2 cellular contexts compared by ENCODE assay signal in the genomic region with DNA sequence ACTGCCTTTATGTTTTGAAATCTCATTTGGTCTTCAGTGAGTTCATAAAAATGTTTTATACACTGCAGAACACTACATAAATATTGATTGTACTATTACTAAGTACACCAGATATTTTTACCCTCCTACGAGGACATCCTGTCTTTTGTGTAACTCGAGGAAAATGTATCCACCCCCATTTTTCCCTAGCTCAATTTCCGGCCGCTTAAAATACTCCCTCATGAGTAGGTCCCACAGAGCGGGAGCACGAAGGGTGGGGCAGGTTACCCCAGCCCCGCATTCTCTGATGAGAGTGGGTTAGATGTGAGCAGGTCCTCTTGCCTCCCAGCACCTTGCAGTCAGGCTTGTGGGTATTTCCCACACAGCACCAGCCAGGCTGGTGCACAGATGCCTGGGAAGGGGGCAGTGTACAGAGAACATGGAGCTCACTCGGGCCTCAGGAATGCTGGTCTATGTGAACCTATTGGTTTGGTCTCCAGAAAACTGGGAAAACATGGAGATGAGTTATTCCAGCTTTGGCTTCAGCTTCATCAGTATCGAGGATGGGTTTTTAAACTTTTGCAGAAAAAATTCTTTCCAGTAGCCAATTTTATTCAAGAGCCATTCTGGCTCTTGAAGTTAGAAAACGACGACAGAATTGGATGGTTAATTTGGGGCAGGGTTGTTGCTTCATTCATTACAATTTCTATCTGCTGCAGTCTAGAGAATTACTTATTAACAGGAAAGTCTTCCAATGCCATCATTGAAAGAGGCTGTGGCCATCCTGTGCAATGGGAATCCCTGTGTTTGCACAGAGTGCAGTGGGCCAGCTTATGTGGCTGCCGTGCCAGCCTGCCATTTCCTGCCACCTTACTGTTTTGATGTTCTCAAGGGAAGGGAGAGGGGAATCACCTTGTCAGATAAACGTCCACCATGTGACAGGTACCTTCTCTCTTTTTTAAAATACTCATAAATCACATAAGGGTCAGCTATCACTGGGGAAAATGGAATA.
TF ChIP-seq lines count a peak whose summit lies in the region.

No MANE protein-coding gene starts in this region.

TF ChIP-seq in GM23338, 12 proteins besides CTCF, POLR2A, EP300 and RAD21 (continued from another document and continues in another):
- TF ChIP-seq, protein P1, sequence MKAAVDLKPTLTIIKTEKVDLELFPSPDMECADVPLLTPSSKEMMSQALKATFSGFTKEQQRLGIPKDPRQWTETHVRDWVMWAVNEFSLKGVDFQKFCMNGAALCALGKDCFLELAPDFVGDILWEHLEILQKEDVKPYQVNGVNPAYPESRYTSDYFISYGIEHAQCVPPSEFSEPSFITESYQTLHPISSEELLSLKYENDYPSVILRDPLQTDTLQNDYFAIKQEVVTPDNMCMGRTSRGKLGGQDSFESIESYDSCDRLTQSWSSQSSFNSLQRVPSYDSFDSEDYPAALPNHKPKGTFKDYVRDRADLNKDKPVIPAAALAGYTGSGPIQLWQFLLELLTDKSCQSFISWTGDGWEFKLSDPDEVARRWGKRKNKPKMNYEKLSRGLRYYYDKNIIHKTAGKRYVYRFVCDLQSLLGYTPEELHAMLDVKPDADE (IDR thresholded peaks at IDR 0.05), result no peak
- TF ChIP-seq NANOG (IDR thresholded peaks at IDR 0.05; ENCODE audit: borderline replicate concordance) (no peak), STAT1 (IDR thresholded peaks at IDR 0.05; ENCODE audit: unreplicated experiment) (no peak), ZNF114 (CRISPR knock-in tag; IDR thresholded peaks at IDR 0.05) (no peak), CREB1 (CRISPR knock-in tag; IDR thresholded peaks at IDR 0.05; ENCODE audit: low read depth) (no peak)
- TF ChIP-seq, protein P2, sequence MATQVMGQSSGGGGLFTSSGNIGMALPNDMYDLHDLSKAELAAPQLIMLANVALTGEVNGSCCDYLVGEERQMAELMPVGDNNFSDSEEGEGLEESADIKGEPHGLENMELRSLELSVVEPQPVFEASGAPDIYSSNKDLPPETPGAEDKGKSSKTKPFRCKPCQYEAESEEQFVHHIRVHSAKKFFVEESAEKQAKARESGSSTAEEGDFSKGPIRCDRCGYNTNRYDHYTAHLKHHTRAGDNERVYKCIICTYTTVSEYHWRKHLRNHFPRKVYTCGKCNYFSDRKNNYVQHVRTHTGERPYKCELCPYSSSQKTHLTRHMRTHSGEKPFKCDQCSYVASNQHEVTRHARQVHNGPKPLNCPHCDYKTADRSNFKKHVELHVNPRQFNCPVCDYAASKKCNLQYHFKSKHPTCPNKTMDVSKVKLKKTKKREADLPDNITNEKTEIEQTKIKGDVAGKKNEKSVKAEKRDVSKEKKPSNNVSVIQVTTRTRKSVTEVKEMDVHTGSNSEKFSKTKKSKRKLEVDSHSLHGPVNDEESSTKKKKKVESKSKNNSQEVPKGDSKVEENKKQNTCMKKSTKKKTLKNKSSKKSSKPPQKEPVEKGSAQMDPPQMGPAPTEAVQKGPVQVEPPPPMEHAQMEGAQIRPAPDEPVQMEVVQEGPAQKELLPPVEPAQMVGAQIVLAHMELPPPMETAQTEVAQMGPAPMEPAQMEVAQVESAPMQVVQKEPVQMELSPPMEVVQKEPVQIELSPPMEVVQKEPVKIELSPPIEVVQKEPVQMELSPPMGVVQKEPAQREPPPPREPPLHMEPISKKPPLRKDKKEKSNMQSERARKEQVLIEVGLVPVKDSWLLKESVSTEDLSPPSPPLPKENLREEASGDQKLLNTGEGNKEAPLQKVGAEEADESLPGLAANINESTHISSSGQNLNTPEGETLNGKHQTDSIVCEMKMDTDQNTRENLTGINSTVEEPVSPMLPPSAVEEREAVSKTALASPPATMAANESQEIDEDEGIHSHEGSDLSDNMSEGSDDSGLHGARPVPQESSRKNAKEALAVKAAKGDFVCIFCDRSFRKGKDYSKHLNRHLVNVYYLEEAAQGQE (IDR thresholded peaks at IDR 0.05; ENCODE audit: unreplicated experiment), result no peak

TF ChIP-seq in GM12878, 131 proteins besides CTCF, POLR2A, EP300 and RAD21 (continued from another document):
- TF ChIP-seq, protein P3, sequence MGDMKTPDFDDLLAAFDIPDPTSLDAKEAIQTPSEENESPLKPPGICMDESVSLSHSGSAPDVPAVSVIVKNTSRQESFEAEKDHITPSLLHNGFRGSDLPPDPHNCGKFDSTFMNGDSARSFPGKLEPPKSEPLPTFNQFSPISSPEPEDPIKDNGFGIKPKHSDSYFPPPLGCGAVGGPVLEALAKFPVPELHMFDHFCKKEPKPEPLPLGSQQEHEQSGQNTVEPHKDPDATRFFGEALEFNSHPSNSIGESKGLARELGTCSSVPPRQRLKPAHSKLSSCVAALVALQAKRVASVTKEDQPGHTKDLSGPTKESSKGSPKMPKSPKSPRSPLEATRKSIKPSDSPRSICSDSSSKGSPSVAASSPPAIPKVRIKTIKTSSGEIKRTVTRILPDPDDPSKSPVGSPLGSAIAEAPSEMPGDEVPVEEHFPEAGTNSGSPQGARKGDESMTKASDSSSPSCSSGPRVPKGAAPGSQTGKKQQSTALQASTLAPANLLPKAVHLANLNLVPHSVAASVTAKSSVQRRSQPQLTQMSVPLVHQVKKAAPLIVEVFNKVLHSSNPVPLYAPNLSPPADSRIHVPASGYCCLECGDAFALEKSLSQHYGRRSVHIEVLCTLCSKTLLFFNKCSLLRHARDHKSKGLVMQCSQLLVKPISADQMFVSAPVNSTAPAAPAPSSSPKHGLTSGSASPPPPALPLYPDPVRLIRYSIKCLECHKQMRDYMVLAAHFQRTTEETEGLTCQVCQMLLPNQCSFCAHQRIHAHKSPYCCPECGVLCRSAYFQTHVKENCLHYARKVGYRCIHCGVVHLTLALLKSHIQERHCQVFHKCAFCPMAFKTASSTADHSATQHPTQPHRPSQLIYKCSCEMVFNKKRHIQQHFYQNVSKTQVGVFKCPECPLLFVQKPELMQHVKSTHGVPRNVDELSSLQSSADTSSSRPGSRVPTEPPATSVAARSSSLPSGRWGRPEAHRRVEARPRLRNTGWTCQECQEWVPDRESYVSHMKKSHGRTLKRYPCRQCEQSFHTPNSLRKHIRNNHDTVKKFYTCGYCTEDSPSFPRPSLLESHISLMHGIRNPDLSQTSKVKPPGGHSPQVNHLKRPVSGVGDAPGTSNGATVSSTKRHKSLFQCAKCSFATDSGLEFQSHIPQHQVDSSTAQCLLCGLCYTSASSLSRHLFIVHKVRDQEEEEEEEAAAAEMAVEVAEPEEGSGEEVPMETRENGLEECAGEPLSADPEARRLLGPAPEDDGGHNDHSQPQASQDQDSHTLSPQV (IDR thresholded peaks at IDR 0.05), result no peak
- TF ChIP-seq HDGF (IDR thresholded peaks at IDR 0.05) (no peak), ZNF217 (IDR thresholded peaks at IDR 0.05) (no peak), HSF1 (IDR thresholded peaks at IDR 0.05; ENCODE audit: low read depth, low read length) (no peak), SMARCA5 (IDR thresholded peaks at IDR 0.05) (no peak), CBX5 (IDR thresholded peaks at IDR 0.05; ENCODE audit: low read depth) (no peak), TAF1 (IDR thresholded peaks at IDR 0.05; ENCODE audit: borderline replicate concordance, low read depth, low read length) (no peak), HDAC2 (IDR thresholded peaks at IDR 0.05) (no peak), CHD2 (IDR thresholded peaks at IDR 0.05; ENCODE audit: borderline replicate concordance, low read depth, low read length) (no peak), TARDBP (IDR thresholded peaks at IDR 0.05; ENCODE audit: borderline replicate concordance) (no peak), WRNIP1 (IDR thresholded peaks at IDR 0.05; ENCODE audit: borderline replicate concordance, low read depth, low read length) (no peak), CREB1 (IDR thresholded peaks at IDR 0.05; ENCODE audit: low read depth) (no peak), DPF2 (IDR thresholded peaks at IDR 0.05) (no peak), RELA (IDR thresholded peaks at IDR 0.05; ENCODE audit: borderline replicate concordance, partially characterized antibody) (no peak), BACH1 (IDR thresholded peaks at IDR 0.05; ENCODE audit: borderline replicate concordance) (no peak)
